ENCODE assay signal across 21 cellular contexts in genomic region chr11:66848671-66849500, GRCh38. TPM values are rescaled to one million over a fixed set of nuclear protein-coding genes. Genes with fewer than 3 reads are reported as not detected.
DNase-seq lines count a peak whose midpoint lies in the region; ATAC-seq and TF ChIP-seq lines count a peak whose summit lies in the region.
"Had no signal": no experiment of that assay in that cellular context is flagged by ENCODE, and none has a peak within 500 bp of the region (broad histone marks: within the 10 kb centered on the region; RNA-seq: fewer than 3 reads in every experiment).

No MANE protein-coding gene starts in this region.

- TF ChIP-seq CTCF in activated B cell treated with CpG ODN at 0.5 μM for 24 hours (IDR thresholded peaks at IDR 0.05) = no peak
- no peak for TF ChIP-seq CTCF in stomach (IDR thresholded peaks at IDR 0.05)

- WGBS in stomach, 5 donors = 88 to 94% (median 90%) methylated on average over 14 to 28 of the region's 28 CpGs

- no peak for TF ChIP-seq EP300 in stomach (IDR thresholded peaks at IDR 0.05)

- in situ Hi-C loops in ACHN (cut with HindIII; ENCODE audit: low pct_ligation_motif_present, low pct_unique_long_range_greater_than_20kb, low sequenced_read_pairs) = no loop called here

- TF ChIP-seq POLR2A in stomach (IDR thresholded peaks at IDR 0.05) = no peak

- no peak overlapping the region for H3K27ac ChIP-seq in stomach
- H3K27ac ChIP-seq: C4-2B, hepatocyte, upper lobe of right lung had no signal

- POLR2A ChIA-PET in activated B cell treated with CpG ODN at 0.5 μM for 24 hours (lab: Charles Lee) = interaction anchor here (0.7 kb wide), 1 partner anchor 235 kb away, joined by 5 read pairs; no protein-coding TSS in a partner anchor

- H3K27me3 ChIP-seq in stomach = no peaks in the 10 kb centered on the region
- H3K27me3 ChIP-seq: hepatocyte, upper lobe of right lung had no signal

- no peak for ATAC-seq in activated T-cell treated with anti-CD3 and anti-CD28 coated beads, Interleukin-2, amount 50 U/mL, for 4 hours
- no peak for ATAC-seq in activated T-cell treated with anti-CD3 and anti-CD28 coated beads, Interleukin-2, amount 50 U/mL, for 72 hours (replicated peaks in 1 of 2)
- no peak for ATAC-seq in activated B cell treated with CpG ODN at 0.5 μM for 24 hours (ENCODE audit: low read depth)
- ATAC-seq in left lobe of liver = no peak
- ATAC-seq in GM21515 (IDR thresholded peaks at IDR 0.05; ENCODE audit: unreplicated experiment) = no peak
- ATAC-seq: esophagus mucosa, upper lobe of right lung had no signal

- H3K4me1 ChIP-seq in stomach = peaks cover 9 to 17% (median 13%) of the 10 kb centered on the region in 4 donors

- H3K4me3 ChIP-seq in stomach = no peak overlapping the region
- H3K4me3 ChIP-seq: hepatocyte, upper lobe of right lung had no signal

- CTCF ChIA-PET in activated B cell treated with CpG ODN at 0.5 μM for 24 hours (lab: Charles Lee) = interaction anchor here (1.3 kb wide), 1 partner anchor 153 kb away, joined by 5 read pairs; no protein-coding TSS in a partner anchor

- H3K27ac Mint-ChIP-seq in activated T-cell treated with anti-CD3 and anti-CD28 coated beads, Interleukin-2, amount 50 U/mL, for 72 hours = no peak overlapping the region
- no peak overlapping the region for H3K27ac Mint-ChIP-seq in activated B cell treated with CpG ODN at 0.5 μM for 24 hours
- H3K27ac Mint-ChIP-seq: activated CD4-positive, alpha-beta memory T cell treated with anti-CD3 and anti-CD28 coated beads for 36 hours; T-helper 2 cell treated with Interferon-gamma antibody and Interleukin-4, amounts not matched to agents 5 μg/mL and 100 μg/mL, for 36 hours had no signal

- H3K27me3 Mint-ChIP-seq in activated T-cell treated with anti-CD3 and anti-CD28 coated beads, Interleukin-2, amount 50 U/mL, for 4 hours (ENCODE audit: low read depth) = no peaks in the 10 kb centered on the region
- H3K27me3 Mint-ChIP-seq in activated T-cell treated with anti-CD3 and anti-CD28 coated beads, Interleukin-2, amount 50 U/mL, for 72 hours (ENCODE audit: low read depth) = no peaks in the 10 kb centered on the region
- no peaks in the 10 kb centered on the region for H3K27me3 Mint-ChIP-seq in activated B cell treated with CpG ODN at 0.5 μM for 24 hours
- H3K27me3 Mint-ChIP-seq: activated CD4-positive, alpha-beta memory T cell treated with anti-CD3 and anti-CD28 coated beads for 36 hours had no signal

- peaks cover 12% of the 10 kb centered on the region for H3K4me1 Mint-ChIP-seq in activated T-cell treated with anti-CD3 and anti-CD28 coated beads, Interleukin-2, amount 50 U/mL, for 4 hours (ENCODE audit: low read depth)
- H3K4me1 Mint-ChIP-seq in activated T-cell treated with anti-CD3 and anti-CD28 coated beads, Interleukin-2, amount 50 U/mL, for 72 hours (ENCODE audit: low read depth) = peaks cover 23% of the 10 kb centered on the region
- H3K4me1 Mint-ChIP-seq in activated B cell treated with CpG ODN at 0.5 μM for 24 hours = peaks cover 18% of the 10 kb centered on the region

- no peaks in the 10 kb centered on the region for H3K9me3 ChIP-seq in stomach
- H3K9me3 ChIP-seq: upper lobe of right lung had no signal

- peaks cover 21 to 53% (median 51%) of the 10 kb centered on the region in 4 donors for H3K36me3 ChIP-seq in stomach

- intact Hi-C loops in activated B cell treated with CpG ODN at 0.5 μM for 24 hours (cut with micrococcal nuclease) = loop anchor here (10.0 kb wide), 1 partner anchor 304 kb away; the partner anchor contains the start of genes ACTN3 and ZDHHC24
- intact Hi-C loops in stomach (cut with DNase I; ENCODE audit: low total_unique reads) = no loop called here

- H3K4me3 Mint-ChIP-seq in activated T-cell treated with anti-CD3 and anti-CD28 coated beads, Interleukin-2, amount 50 U/mL, for 4 hours = no peak overlapping the region
- no peak overlapping the region for H3K4me3 Mint-ChIP-seq in activated T-cell treated with anti-CD3 and anti-CD28 coated beads, Interleukin-2, amount 50 U/mL, for 72 hours
- H3K4me3 Mint-ChIP-seq in activated B cell treated with CpG ODN at 0.5 μM for 24 hours = no peak overlapping the region
- H3K4me3 Mint-ChIP-seq: activated CD4-positive, alpha-beta memory T cell treated with anti-CD3 and anti-CD28 coated beads for 36 hours; T-helper 2 cell treated with Interferon-gamma antibody and Interleukin-4, amounts not matched to agents 5 μg/mL and 100 μg/mL, for 36 hours had no signal

- H3K36me3 Mint-ChIP-seq in activated T-cell treated with anti-CD3 and anti-CD28 coated beads, Interleukin-2, amount 50 U/mL, for 4 hours (ENCODE audit: insufficient read depth) = no peaks in the 10 kb centered on the region
- H3K36me3 Mint-ChIP-seq in activated T-cell treated with anti-CD3 and anti-CD28 coated beads, Interleukin-2, amount 50 U/mL, for 72 hours (ENCODE audit: insufficient read depth in 2 of 2) = peaks cover 0 to 4% of the 10 kb centered on the region in 2 donors
- H3K36me3 Mint-ChIP-seq in activated B cell treated with CpG ODN at 0.5 μM for 24 hours (ENCODE audit: low read depth) = peaks cover 20% of the 10 kb centered on the region

- peak; percentile 3 for DNase-seq in activated T-cell treated with anti-CD3 and anti-CD28 coated beads, Interleukin-2, amount 50 U/mL, for 4 hours
- DNase-seq in activated T-cell treated with anti-CD3 and anti-CD28 coated beads, Interleukin-2, amount 50 U/mL, for 72 hours = no peak
- DNase-seq in activated B cell treated with CpG ODN at 0.5 μM for 24 hours (peak; percentile 14), left lobe of liver (ENCODE audit: low spot score) (peak; percentile 48), stomach (peak; percentile 10), ACHN (no peak)
- DNase-seq in stimulated activated naive CD4-positive, alpha-beta T cell (lab: John Stamatoyannopoulos, UW) = no peak
- DNase-seq: activated CD4-positive, alpha-beta memory T cell treated with anti-CD3 and anti-CD28 coated beads for 36 hours; activated naive CD4-positive, alpha-beta T cell treated with anti-CD3 and anti-CD28 coated beads, Interleukin-2, amount 50 U/mL, for 16 hours; activated T-cell treated with anti-CD3 and anti-CD28 coated beads, Interleukin-2, amount 50 U/mL, for 48 hours; effector CD8-positive, alpha-beta T cell; EL; foreskin melanocyte; NCI-H1417 treated with DMSO at 0.1 percent for 48 hours; NCI-H510A; upper lobe of right lung had no signal

- H3K9me3 Mint-ChIP-seq in activated T-cell treated with anti-CD3 and anti-CD28 coated beads, Interleukin-2, amount 50 U/mL, for 4 hours = no peaks in the 10 kb centered on the region
- H3K9me3 Mint-ChIP-seq in activated T-cell treated with anti-CD3 and anti-CD28 coated beads, Interleukin-2, amount 50 U/mL, for 72 hours = no peaks in the 10 kb centered on the region
- no peaks in the 10 kb centered on the region for H3K9me3 Mint-ChIP-seq in activated B cell treated with CpG ODN at 0.5 μM for 24 hours
- H3K9me3 Mint-ChIP-seq: activated CD4-positive, alpha-beta memory T cell treated with anti-CD3 and anti-CD28 coated beads for 36 hours; T-helper 2 cell treated with Interferon-gamma antibody and Interleukin-4, amounts not matched to agents 5 μg/mL and 100 μg/mL, for 36 hours had no signal

RNA-seq across cellular contexts. Expression of gene RCE1, which starts 5.6 kb away (rescaled TPM):
- total RNA-seq in activated T-cell treated with anti-CD3 and anti-CD28 coated beads, Interleukin-2, amount 50 U/mL, for 4 hours = 10 to 100 TPM; 42.7 to 45.0 (median 43.5) TPM
- total RNA-seq in activated T-cell treated with anti-CD3 and anti-CD28 coated beads, Interleukin-2, amount 50 U/mL, for 72 hours = 10 to 100 TPM; 27.2 to 29.6 TPM
- total RNA-seq in activated B cell treated with CpG ODN at 0.5 μM for 24 hours = 20.1 and 21.4 TPM in 2 replicates
- total RNA-seq in left lobe of liver = 3.2 TPM
- 100 to 1,000 TPM in 1 of 5 donors, 10 to 100 TPM in 2, 1 to 10 TPM in 1, under 1 TPM in 1; 0.58 to 124 (median 19.4) TPM for total RNA-seq in stomach
- polyA plus RNA-seq in stomach = 10 to 100 TPM in 2 of 3 donors, 1 to 10 TPM in 1; 9.7 to 22.5 (median 10.1) TPM

RNA-seq across cellular contexts. Expression of gene LRFN4, which starts 8.0 kb away (rescaled TPM):
- total RNA-seq in activated T-cell treated with anti-CD3 and anti-CD28 coated beads, Interleukin-2, amount 50 U/mL, for 4 hours = 10 to 100 TPM; 26.7 to 39.9 (median 28.8) TPM
- 10 to 100 TPM; 13.4 to 18.3 TPM for total RNA-seq in activated T-cell treated with anti-CD3 and anti-CD28 coated beads, Interleukin-2, amount 50 U/mL, for 72 hours
- 3.4 and 3.8 TPM in 2 replicates for total RNA-seq in activated B cell treated with CpG ODN at 0.5 μM for 24 hours
- total RNA-seq in left lobe of liver = 1.1 TPM
- 10 to 100 TPM in 4 of 5 donors, 1 to 10 TPM in 1; 7.3 to 37.9 (median 19.2) TPM for total RNA-seq in stomach
- polyA plus RNA-seq in stomach = 10 to 100 TPM in 1 of 3 donors, 1 to 10 TPM in 2; 2.1 to 12.7 (median 7.9) TPM

Comparison
In these comparisons a context has a peak if more than half of its experiments do, and no peak if none do; other contexts are left out.
1. DNase-seq: peak in activated T-cell treated with anti-CD3 and anti-CD28 coated beads, Interleukin-2, amount 50 U/mL, for 4 hours (single experiment), activated B cell treated with CpG ODN at 0.5 μM for 24 hours (single experiment), left lobe of liver (single experiment) and stomach (single experiment); none in activated T-cell treated with anti-CD3 and anti-CD28 coated beads, Interleukin-2, amount 50 U/mL, for 72 hours (0 of 2), ACHN (single experiment) and stimulated activated naive CD4-positive, alpha-beta T cell (0 of 6).